ENCODE assay signal across 29 cellular contexts in genomic region chr15:78228356-78228996, GRCh38. TPM values are rescaled to one million over a fixed set of nuclear protein-coding genes. Genes with fewer than 3 reads are reported as not detected.
"Had no signal": no experiment of that assay in that cellular context is flagged by ENCODE, and none has a peak within 500 bp of the region (broad histone marks: within the 10 kb centered on the region; RNA-seq: fewer than 3 reads in every experiment).

No MANE protein-coding gene starts in this region.

- H3K9me3 ChIP-seq: lower lobe of right lung, ovary, right lobe of liver, uterus had no signal

- H3K4me1 Mint-ChIP-seq: mesothelial cell of epicardium; naive B cell; stimulated activated memory B cell treated with anti-CD40 and anti-IgM and Interleukin-4, amounts not matched to agents 10 μg/mL and 1 μg/mL and 100 μg/mL, for 72 hours; stimulated activated naive CD8-positive, alpha-beta T cell treated with anti-CD3 and anti-CD28 coated beads, Interleukin-15, amount 100 ng/mL, for 72 hours had no signal

- H3K36me3 Mint-ChIP-seq: mesothelial cell of epicardium; naive B cell; natural killer cell treated with Interleukin-12 subunit alpha and Interleukin-12 subunit beta and Interleukin-15 and Interleukin-18, amount 100 ng/mL, for 72 hours; stimulated activated memory B cell treated with anti-CD40 and anti-IgM and Interleukin-4, amounts not matched to agents 10 μg/mL and 1 μg/mL and 100 μg/mL, for 72 hours; type B pancreatic cell had no signal

- H3K27me3 ChIP-seq: heart left ventricle, left lung, ovary, right atrium auricular region, right lobe of liver, tibial nerve, uterus had no signal

- H3K27ac Mint-ChIP-seq: mesothelial cell of epicardium; natural killer cell treated with Interleukin-12 subunit alpha and Interleukin-12 subunit beta and Interleukin-15 and Interleukin-18, amount 100 ng/mL, for 72 hours; progenitor cell of endocrine pancreas; stimulated activated memory B cell treated with anti-CD40 and anti-IgM and Interleukin-4, amounts not matched to agents 10 μg/mL and 1 μg/mL and 100 μg/mL, for 72 hours; stimulated activated naive CD8-positive, alpha-beta T cell treated with anti-CD3 and anti-CD28 coated beads, Interleukin-15, amount 100 ng/mL, for 72 hours; type B pancreatic cell had no signal

- H3K4me3 ChIP-seq: heart left ventricle, left lung, lower lobe of right lung, ovary, right atrium auricular region, right lobe of liver, tibial nerve, uterus had no signal

- H3K4me3 Mint-ChIP-seq: mesothelial cell of epicardium; naive B cell; natural killer cell treated with Interleukin-12 subunit alpha and Interleukin-12 subunit beta and Interleukin-15 and Interleukin-18, amount 100 ng/mL, for 72 hours; stimulated activated memory B cell treated with anti-CD40 and anti-IgM and Interleukin-4, amounts not matched to agents 10 μg/mL and 1 μg/mL and 100 μg/mL, for 72 hours; stimulated activated naive CD8-positive, alpha-beta T cell treated with anti-CD3 and anti-CD28 coated beads, Interleukin-15, amount 100 ng/mL, for 72 hours; type B pancreatic cell had no signal

- H3K4me1 ChIP-seq: left lung, lower lobe of right lung, right atrium auricular region, right lobe of liver, tibial nerve, uterus had no signal

- H3K27ac ChIP-seq: heart left ventricle, left lung, lower lobe of right lung, ovary, right atrium auricular region, right lobe of liver, tibial nerve, uterus had no signal

- DNase-seq: heart left ventricle; hypothalamus; kidney glomerular epithelial cell; left cardiac atrium; left lung; lower lobe of right lung; mammary epithelial cell; mesenchymal stem cell; naive B cell; ovary; right lobe of liver; small intestine; stimulated activated CD4-positive, alpha-beta T cell treated with anti-CD3 and anti-CD28 coated beads, Interleukin-1b, Interleukin-23, amount 100 ng/mL, for 48 hours; stimulated activated CD4-positive, alpha-beta T cell treated with anti-CD3 and anti-CD28 coated beads, Interleukin-2, amount 100 ng/mL, for 48 hours; stimulated activated CD4-positive, alpha-beta T cell treated with anti-CD3 and anti-CD28 coated beads, Interleukin-4, amount 100 ng/mL, for 4 hours; stimulated activated CD8-positive, alpha-beta memory T cell treated with anti-CD3 and anti-CD28 coated beads, Interleukin-4, amount 100 ng/mL, for 48 hours; stimulated activated naive CD4-positive, alpha-beta T cell treated with Interleukin-2 at 50 U/mL for 16 hours; stimulated activated naive CD8-positive, alpha-beta T cell treated with anti-CD3 and anti-CD28 coated beads, Interleukin-15, amount 100 ng/mL, for 72 hours; substantia nigra; uterus had no signal

- H3K9me3 Mint-ChIP-seq: natural killer cell treated with Interleukin-12 subunit alpha and Interleukin-12 subunit beta and Interleukin-15 and Interleukin-18, amount 100 ng/mL, for 72 hours; stimulated activated memory B cell treated with anti-CD40 and anti-IgM and Interleukin-4, amounts not matched to agents 10 μg/mL and 1 μg/mL and 100 μg/mL, for 72 hours; stimulated activated naive CD8-positive, alpha-beta T cell treated with anti-CD3 and anti-CD28 coated beads, Interleukin-15, amount 100 ng/mL, for 72 hours; type B pancreatic cell had no signal

- ATAC-seq: left cardiac atrium; left lung; lower lobe of right lung; natural killer cell treated with Interleukin-12 subunit alpha and Interleukin-12 subunit beta and Interleukin-15 and Interleukin-18, amount 100 ng/mL, for 72 hours; stimulated activated memory B cell treated with anti-CD40 and anti-IgM and Interleukin-4, amounts not matched to agents 10 μg/mL and 1 μg/mL and 100 μg/mL, for 72 hours; stimulated activated naive CD8-positive, alpha-beta T cell treated with anti-CD3 and anti-CD28 coated beads, Interleukin-15, amount 100 ng/mL, for 72 hours had no signal

- H3K36me3 ChIP-seq: heart left ventricle, left lung, lower lobe of right lung, ovary, right atrium auricular region, right lobe of liver, tibial nerve, uterus had no signal

- H3K27me3 Mint-ChIP-seq: progenitor cell of endocrine pancreas; stimulated activated naive CD8-positive, alpha-beta T cell treated with anti-CD3 and anti-CD28 coated beads, Interleukin-15, amount 100 ng/mL, for 72 hours had no signal

RNA-seq across cellular contexts. Expression of gene ACSBG1, which starts 5.9 kb away (rescaled TPM):
- total RNA-seq: omental fat pad, progenitor cell of endocrine pancreas, pulmonary artery endothelial cell, right atrium auricular region, right lobe of liver had no signal
- polyA plus RNA-seq: mammary epithelial cell had no signal
